Comparison of ENCODE assay signal across 2 cellular contexts in the genomic region with DNA sequence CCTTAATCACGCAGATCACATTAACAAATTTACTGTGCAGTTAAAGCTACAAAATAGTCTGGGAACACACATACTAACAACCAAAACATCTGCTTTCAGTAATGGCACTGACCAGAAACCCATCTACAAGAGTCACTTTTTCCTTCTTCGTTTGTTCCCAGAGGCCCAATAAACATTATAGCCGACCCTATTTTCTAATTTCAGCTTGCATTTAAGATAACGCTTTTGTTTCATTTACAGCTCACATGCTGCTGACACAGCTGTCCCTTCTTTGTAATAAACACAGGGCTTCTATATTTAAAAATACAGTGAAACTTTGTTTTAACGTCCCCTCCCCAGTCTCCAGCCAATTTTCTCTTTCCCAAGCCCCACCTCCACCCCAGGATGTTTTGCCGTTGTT.
TF ChIP-seq lines count a peak whose summit lies in the region.

No MANE protein-coding gene starts in this region.

TF ChIP-seq in A549, 52 proteins besides CTCF, POLR2A, EP300 and RAD21:
- TF ChIP-seq MAZ (IDR thresholded peaks at IDR 0.05; ENCODE audit: borderline replicate concordance, low read depth, low read length), result no peak

TF ChIP-seq in HCT116, 20 proteins besides CTCF, POLR2A, EP300 and RAD21:
- TF ChIP-seq FOSL1 (IDR thresholded peaks at IDR 0.05; ENCODE audit: low read depth) (no peak), CEBPB (IDR thresholded peaks at IDR 0.05; ENCODE audit: low read depth) (no peak), ZBTB33 (IDR thresholded peaks at IDR 0.05; ENCODE audit: extremely low read depth, insufficient replicate concordance, low read length) (no peak), ZNF274 (IDR thresholded peaks at IDR 0.05; ENCODE audit: low read depth, low read length) (no peak), CBX3 (IDR thresholded peaks at IDR 0.05; ENCODE audit: low read depth) (no peak)
